In the genomic region with DNA sequence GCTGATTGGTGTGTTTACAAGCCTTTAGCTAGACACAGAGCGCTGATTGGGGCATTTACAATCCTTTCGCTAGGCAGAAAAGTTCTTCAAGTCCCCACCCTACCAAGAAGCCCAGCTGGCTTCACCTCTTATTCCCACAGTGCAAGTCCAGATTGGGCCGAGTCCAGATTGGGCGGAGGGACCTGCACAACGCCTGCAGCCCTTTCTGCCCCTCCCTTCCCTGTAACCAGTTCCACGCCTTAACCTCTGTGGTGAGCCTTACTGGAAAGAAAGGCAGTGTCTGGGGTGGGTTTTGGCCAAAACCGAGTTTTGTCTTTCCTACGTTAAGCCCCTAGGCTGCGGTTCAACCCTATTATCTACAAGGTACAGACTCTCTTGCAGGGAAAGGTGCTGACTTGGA, we compare ENCODE assay signal across 20 cellular contexts.
"Had no signal": no experiment of that assay in that cellular context is flagged by ENCODE, and none has a peak within 500 bp of the region (broad histone marks: within the 10 kb centered on the region; RNA-seq: fewer than 3 reads in every experiment).

No MANE protein-coding gene starts in this region.

- H3K27me3 ChIP-seq: hepatocyte, left lung, neutrophil, pancreas, right lobe of liver, tibial nerve, upper lobe of left lung had no signal

- ATAC-seq: left lung; natural killer cell treated with Interleukin-12 subunit alpha and Interleukin-12 subunit beta and Interleukin-15 and Interleukin-18, amount 100 ng/mL, for 72 hours; pancreas; stimulated activated naive B cell treated with anti-CD40 and anti-IgM and Interleukin-4, amounts not matched to agents 10 μg/mL and 1 μg/mL and 100 μg/mL, for 72 hours had no signal

- H3K4me3 ChIP-seq: hepatocyte, left lung, lung, pancreas, right lobe of liver, thoracic aorta, tibial nerve, upper lobe of left lung had no signal

- DNase-seq: cerebellar nuclear complex; dermis blood vessel endothelial cell; effector memory CD4-positive, alpha-beta T cell; kidney; left lung; naive B cell; pancreas; retina; right lobe of liver; small intestine; stimulated activated CD4-positive, alpha-beta T cell treated with anti-CD3 and anti-CD28 coated beads, Interleukin-15, amount 100 ng/mL, for 24 hours; stimulated activated CD4-positive, alpha-beta T cell treated with anti-CD3 and anti-CD28 coated beads, Interleukin-2, amount 100 ng/mL, for 48 hours; stimulated activated naive B cell treated with anti-CD40 and anti-IgM and Interleukin-4, amounts not matched to agents 10 μg/mL and 1 μg/mL and 100 μg/mL, for 72 hours; upper lobe of left lung had no signal

- H3K27ac ChIP-seq: hepatocyte, right lobe of liver, thoracic aorta had no signal

- H3K4me2 ChIP-seq: hepatocyte had no signal

- H3K9me3 ChIP-seq: neutrophil, pancreas, right lobe of liver, thoracic aorta, upper lobe of left lung had no signal

- H3K36me3 ChIP-seq: left lung, neutrophil, pancreas, right lobe of liver, thoracic aorta, tibial nerve, upper lobe of left lung had no signal

- H3K4me1 ChIP-seq: pancreas, right lobe of liver had no signal
